11 cellular contexts compared by ENCODE assay signal in the genomic region with DNA sequence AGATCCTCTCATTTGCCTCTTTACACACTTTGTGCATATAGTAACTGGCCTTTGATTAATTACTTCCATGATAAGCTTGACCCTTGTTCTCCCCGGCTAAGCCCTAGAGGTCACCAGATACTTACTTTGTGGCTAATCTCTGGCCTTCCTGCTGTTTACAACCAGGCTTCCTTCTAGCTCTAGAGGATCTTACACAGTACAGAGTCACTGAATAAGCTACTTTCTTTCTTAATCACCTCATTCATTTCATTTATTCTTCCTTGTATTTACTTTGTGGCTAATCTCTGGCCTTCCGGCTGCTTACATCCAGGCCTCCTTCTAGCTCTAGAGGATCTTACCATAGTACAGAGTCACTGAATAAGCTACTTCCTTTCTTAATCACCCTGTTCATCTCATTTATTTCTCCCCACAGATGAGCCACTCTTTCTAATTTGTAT.
A peak's percentile ranks its signal among the peaks of the same experiment; 100 is the strongest.
DNase-seq lines count a peak whose midpoint lies in the region; ATAC-seq and TF ChIP-seq lines count a peak whose summit lies in the region.
"Had no signal": no experiment of that assay in that cellular context is flagged by ENCODE, and none has a peak within 500 bp of the region (broad histone marks: within the 10 kb centered on the region; RNA-seq: fewer than 3 reads in every experiment).

No MANE protein-coding gene starts in this region.

- ATAC-seq in GM21825 (IDR thresholded peaks at IDR 0.05; ENCODE audit: unreplicated experiment), result no peak

- BruUV-seq in OCI-LY7 (replicated peaks; lab: Mats Ljungman, UMichigan), result no TSS peak

- no peaks in the 10 kb centered on the region for H3K36me3 ChIP-seq in HEK293 (ENCODE audit: control insufficient read depth in 2 of 2, insufficient read depth in 1 of 2, low read length in 2 of 2)
- no peaks in the 10 kb centered on the region for H3K36me3 ChIP-seq in OCI-LY7 (ENCODE audit: insufficient read depth, low read length)

- H3K4me3 ChIP-seq in HEK293 (ENCODE audit: low read depth, low read length) (no peak overlapping the region), OCI-LY7 (ENCODE audit: low read depth, low read length, poor library complexity, severe bottlenecking) (no peak overlapping the region)

- intact Hi-C loops in OCI-LY7 (cut with micrococcal nuclease; ENCODE audit: unreplicated experiment), result no loop called here

- TF ChIP-seq CTCF in HEK293 (tag by site-specific recombination; IDR thresholded peaks at IDR 0.05) (no peak), OCI-LY7 (conservative IDR thresholded peaks at IDR 0.05; ENCODE audit: low read length) (no peak)

- POLR2A ChIA-PET in HEK293 (lab: Yijun Ruan, JAX), result no interaction called here
- POLR2A ChIA-PET in OCI-LY7 (lab: Charles Lee), result no interaction called here

- H3K9me3 ChIP-seq in HEK293 (ENCODE audit: control insufficient read depth, insufficient read depth, low read depth, low read length) (no peaks in the 10 kb centered on the region), OCI-LY7 (ENCODE audit: low read length) (no peaks in the 10 kb centered on the region)

- H3K4me1 ChIP-seq in HEK293 (ENCODE audit: control insufficient read depth, insufficient read depth, low read length) (no peaks in the 10 kb centered on the region), OCI-LY7 (ENCODE audit: insufficient read depth, low read length, poor library complexity, severe bottlenecking) (no peaks in the 10 kb centered on the region)

- CTCF ChIA-PET in HEK293 (lab: Yijun Ruan, JAX), result interaction anchor here (0.9 to 1.4 kb wide), 2 partner anchors 9 to 421 kb away, joined by 3 to 5 read pairs; no protein-coding TSS in a partner anchor
- CTCF ChIA-PET in OCI-LY7 (lab: Charles Lee; ENCODE audit: unreplicated experiment), result no interaction called here

- no peak overlapping the region for H2AFZ ChIP-seq in OCI-LY7 (ENCODE audit: low read length)

- H3K9me2 ChIP-seq in OCI-LY7 (ENCODE audit: insufficient read depth, low read length), result no peaks in the 10 kb centered on the region

- H3K27ac ChIP-seq in HEK293 (ENCODE audit: extremely low read depth, low read depth, low read length) (no peak overlapping the region), OCI-LY7 (ENCODE audit: low read depth, low read length, poor library complexity, severe bottlenecking) (no peak overlapping the region)

- H3K79me2 ChIP-seq in OCI-LY7 (ENCODE audit: insufficient read depth, low read depth, low read length), result no peaks in the 10 kb centered on the region

- peak; percentile 28 for DNase-seq in A172 (ENCODE audit: low spot score)
- peak; percentile 92 for DNase-seq in amniotic epithelial cell (ENCODE audit: low read depth)
- peak; percentile 36 for DNase-seq in iPS-NIHi7 (ENCODE audit: extremely low spot score)
- DNase-seq in OCI-LY7 (ENCODE audit: low spot score), result no peak
- DNase-seq in NCI-H2081 (lab: John Stamatoyannopoulos, UW), result no peak
- DNase-seq in middle frontal gyrus (ENCODE audit: extremely low spot score, low spot score), result no peak
- DNase-seq: activated effector memory CD4-positive, alpha-beta T cell treated with Interleukin-2 at 50 U/mL for 16 hours; CD4-positive, alpha-beta T cell; SHP77 had no signal

- no peak overlapping the region for H3K4me2 ChIP-seq in OCI-LY7 (ENCODE audit: low read length)

- no peaks in the 10 kb centered on the region for H4K20me1 ChIP-seq in OCI-LY7 (ENCODE audit: insufficient read depth, low read length)

TF ChIP-seq in HEK293, 187 proteins besides CTCF, POLR2A, EP300 and RAD21:
- no peak for TF ChIP-seq ZNF23 (tag by site-specific recombination; IDR thresholded peaks at IDR 0.05; ENCODE audit: borderline replicate concordance)
- TF ChIP-seq ZIC2 (tag by site-specific recombination; IDR thresholded peaks at IDR 0.05), result peak; percentile 44; the same call in 1 of the 2 replicates
TF ChIP-seq in HEK293: peak in this region for 1.

Comparison
In these comparisons a context has a peak if more than half of its experiments do, and no peak if none do; other contexts are left out.
1. DNase-seq: peak in A172 (single experiment), amniotic epithelial cell (single experiment) and iPS-NIHi7 (single experiment); none in OCI-LY7 (single experiment), NCI-H2081 (0 of 2) and middle frontal gyrus (single experiment).